In genomic region chr12:118979763-118980406, GRCh38 we compare ENCODE assay signal across 8 cellular contexts. TPM values are rescaled to one million over a fixed set of nuclear protein-coding genes. Genes with fewer than 3 reads are reported as not detected.
DNase-seq lines count a peak whose midpoint lies in the region; ATAC-seq and TF ChIP-seq lines count a peak whose summit lies in the region.

No MANE protein-coding gene starts in this region.

- H3K9ac ChIP-seq in iPS-15b (ENCODE audit: low read depth, low read length), result no peak overlapping the region

- H3K4me3 Mint-ChIP-seq in stimulated activated naive B cell treated with anti-CD40 and anti-IgM and Interleukin-4, amounts not matched to agents 10 μg/mL and 1 μg/mL and 100 μg/mL, for 72 hours, result no peak overlapping the region

- intact Hi-C loops in ascending aorta (cut with DNase I), result loop anchor here (5.0 kb wide), 1 partner anchor 432 kb away; no protein-coding TSS in a partner anchor

- ATAC-seq in HG02981 (IDR thresholded peaks at IDR 0.05; ENCODE audit: unreplicated experiment) (peak; percentile 64), GM21786 (IDR thresholded peaks at IDR 0.05; ENCODE audit: unreplicated experiment) (no peak), GM21447 (IDR thresholded peaks at IDR 0.05; ENCODE audit: unreplicated experiment) (no peak)
- peak in 1 of 2 donors; percentile 43 for ATAC-seq in stimulated activated naive B cell treated with anti-CD40 and anti-IgM and Interleukin-4, amounts not matched to agents 10 μg/mL and 1 μg/mL and 100 μg/mL, for 72 hours (replicated peaks)

- peak; percentile 25 for DNase-seq in Daoy (ENCODE audit: low read depth)
- peak; percentile 82 for DNase-seq in NCI-H345 treated with DMSO at 0.1 percent for 48 hours (lab: John Stamatoyannopoulos, UW; ENCODE audit: unreplicated experiment)
- DNase-seq in ascending aorta (ENCODE audit: low spot score in 2 of 2), result no peak
- DNase-seq in stimulated activated naive B cell treated with anti-CD40 and anti-IgM and Interleukin-4, amounts not matched to agents 10 μg/mL and 1 μg/mL and 100 μg/mL, for 72 hours, result peak; percentile 4

- no peak overlapping the region for H3K27ac ChIP-seq in ascending aorta

- TF ChIP-seq CTCF in ascending aorta (IDR thresholded peaks at IDR 0.05), result peak; percentile 27 to 51 (median 34)

- peaks cover 0 to 3% of the 10 kb centered on the region in 2 donors for H3K36me3 Mint-ChIP-seq in stimulated activated naive B cell treated with anti-CD40 and anti-IgM and Interleukin-4, amounts not matched to agents 10 μg/mL and 1 μg/mL and 100 μg/mL, for 72 hours

- H3K4me1 ChIP-seq in ascending aorta (no peaks in the 10 kb centered on the region), iPS-15b (ENCODE audit: control insufficient read depth, insufficient read depth, low read length) (no peaks in the 10 kb centered on the region)

- H3K4me3 ChIP-seq in ascending aorta, result no peak overlapping the region
- peak overlapping the region; percentile 73 for H3K4me3 ChIP-seq in iPS-15b (ENCODE audit: low read depth, low read length)

- peaks cover 0 to 2% of the 10 kb centered on the region in 2 donors for H3K4me1 Mint-ChIP-seq in stimulated activated naive B cell treated with anti-CD40 and anti-IgM and Interleukin-4, amounts not matched to agents 10 μg/mL and 1 μg/mL and 100 μg/mL, for 72 hours

- no peak overlapping the region for H3K27ac Mint-ChIP-seq in stimulated activated naive B cell treated with anti-CD40 and anti-IgM and Interleukin-4, amounts not matched to agents 10 μg/mL and 1 μg/mL and 100 μg/mL, for 72 hours

- no peaks in the 10 kb centered on the region for H3K27me3 ChIP-seq in ascending aorta
- peaks cover 34% of the 10 kb centered on the region for H3K27me3 ChIP-seq in iPS-15b (ENCODE audit: control insufficient read depth, insufficient read depth, low read length)

- H3K9me3 ChIP-seq in ascending aorta (no peaks in the 10 kb centered on the region), iPS-15b (ENCODE audit: control insufficient read depth, insufficient read depth, low read length) (no peaks in the 10 kb centered on the region)

- peaks cover 41 to 57% of the 10 kb centered on the region in 2 donors for H3K27me3 Mint-ChIP-seq in stimulated activated naive B cell treated with anti-CD40 and anti-IgM and Interleukin-4, amounts not matched to agents 10 μg/mL and 1 μg/mL and 100 μg/mL, for 72 hours

- H3K36me3 ChIP-seq in ascending aorta (no peaks in the 10 kb centered on the region), iPS-15b (ENCODE audit: control insufficient read depth, insufficient read depth, low read length) (no peaks in the 10 kb centered on the region)

- peaks cover 0 to 3% of the 10 kb centered on the region in 2 donors for H3K9me3 Mint-ChIP-seq in stimulated activated naive B cell treated with anti-CD40 and anti-IgM and Interleukin-4, amounts not matched to agents 10 μg/mL and 1 μg/mL and 100 μg/mL, for 72 hours

RNA-seq across cellular contexts. Expression of gene SRRM4, which starts 1.5 kb away (rescaled TPM):
- total RNA-seq in Daoy (2014; rRNA removed; shearing (Covaris generic)), result 0.03 TPM in 1 of 2 replicates, not detected in the other
- not detected for total RNA-seq in ascending aorta

Comparison
In these comparisons a context has a peak if more than half of its experiments do, and no peak if none do; other contexts are left out.
1. DNase-seq: peak in Daoy (single experiment), NCI-H345 treated with DMSO at 0.1 percent for 48 hours (single experiment) and stimulated activated naive B cell treated with anti-CD40 and anti-IgM and Interleukin-4, amounts not matched to agents 10 μg/mL and 1 μg/mL and 100 μg/mL, for 72 hours (single experiment); none in ascending aorta (0 of 2).